Comparison of ENCODE assay signal across 17 cellular contexts in the genomic region with DNA sequence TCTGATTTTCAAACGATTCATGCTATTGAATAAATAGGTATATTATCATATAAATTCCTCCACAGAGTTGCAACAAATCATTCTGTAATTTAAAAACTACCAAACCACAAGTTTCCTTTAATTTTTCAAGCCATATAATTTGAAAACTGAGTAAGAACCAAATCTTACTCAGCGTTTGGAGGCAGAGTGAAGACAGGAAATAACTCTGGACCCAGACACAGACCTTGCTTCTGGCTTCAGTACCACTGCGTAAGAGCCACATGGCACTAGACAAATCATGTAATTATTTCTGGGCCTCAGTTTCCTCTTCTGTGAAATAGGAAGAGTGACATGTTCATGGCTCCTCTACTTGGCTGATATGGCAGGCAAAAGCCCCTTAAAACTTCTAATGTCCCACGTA.
DNase-seq lines count a peak whose midpoint lies in the region; ATAC-seq and TF ChIP-seq lines count a peak whose summit lies in the region.
"Had no signal": no experiment of that assay in that cellular context is flagged by ENCODE, and none has a peak within 500 bp of the region (broad histone marks: within the 10 kb centered on the region; RNA-seq: fewer than 3 reads in every experiment).

No MANE protein-coding gene starts in this region.

- no peaks in the 10 kb centered on the region for H4K20me1 ChIP-seq in H9 (ENCODE audit: control insufficient read depth, insufficient read depth, insufficient read length)

- no peak overlapping the region for H2AFZ ChIP-seq in H9 (ENCODE audit: low read length)

- H2BK15ac ChIP-seq in H9 (ENCODE audit: low read depth, low read length): no peak overlapping the region

- H3T11ph ChIP-seq in H9 (ENCODE audit: low read length): no peak overlapping the region

- no peak overlapping the region for H4K5ac ChIP-seq in H9 (ENCODE audit: insufficient read length, low read depth, low read length)

- H3K4ac ChIP-seq in H9 (ENCODE audit: low read depth, low read length): no peak overlapping the region

- H2BK5ac ChIP-seq in H9 (ENCODE audit: insufficient read length, low read length): no peak overlapping the region

- peak; percentile 75 for ATAC-seq in SK-N-SH treated with all-trans-retinoic acid at 6 μM for 48 hours

- H3K36me3 ChIP-seq in Caco-2 (ENCODE audit: control insufficient read depth, insufficient read depth, low read length): peaks cover 3% of the 10 kb centered on the region

- H3K9me3 Mint-ChIP-seq in Caco-2 (ENCODE audit: unreplicated experiment) (no peaks in the 10 kb centered on the region), osteocyte (ENCODE audit: unreplicated experiment) (no peaks in the 10 kb centered on the region), H9 (no peaks in the 10 kb centered on the region)
- H3K9me3 Mint-ChIP-seq in T-helper 2 cell treated with Interferon-gamma antibody and Interleukin-4, amounts not matched to agents 5 μg/mL and 100 μg/mL, for 36 hours: peaks cover 3% of the 10 kb centered on the region

- no peak for TF ChIP-seq CTCF in Caco-2 (IDR thresholded peaks at IDR 0.05; ENCODE audit: insufficient read depth in 1 of 2, low read depth in 1 of 2, low read length in 1 of 2, severe bottlenecking in 1 of 2, unreplicated experiment in 1 of 2)
- TF ChIP-seq CTCF in osteocyte (IDR thresholded peaks at IDR 0.05): no peak
- TF ChIP-seq CTCF in H9 (conservative IDR thresholded peaks at IDR 0.05): no peak

- DNase-seq in Caco-2 (no peak), fibroblast of peridontal ligament (ENCODE audit: extremely low read depth) (peak; percentile 20), osteocyte (ENCODE audit: extremely low spot score, unreplicated experiment) (no peak), activated gamma-delta T cell (lab: John Stamatoyannopoulos, UW) (no peak), H9 (no peak)
- DNase-seq in activated T-cell treated with anti-CD3 and anti-CD28 coated beads, Interleukin-2, amount 50 U/mL, for 48 hours: no peak
- DNase-seq in T-helper 2 cell treated with Interferon-gamma antibody and Interleukin-4, amounts not matched to agents 5 μg/mL and 100 μg/mL, for 36 hours (ENCODE audit: low spot score): no peak
- DNase-seq: AML-193; H7; NCI-H1105 treated with DMSO at 0.1 percent for 48 hours; NCI-H1694 treated with DMSO at 0.1 percent for 48 hours; NCI-H2107; NCI-H345; NCI-H69; NK-92 treated with Interleukin-12 subunit alpha and Interleukin-12 subunit beta, amount 100 ng/mL, for 24 hours; SIG-M5 had no signal

- no peak overlapping the region for H2BK120ac ChIP-seq in H9 (ENCODE audit: low read depth, low read length, poor library complexity, severe bottlenecking)

- no TSS peak for BruUV-seq in Caco-2 (replicated peaks; lab: Mats Ljungman, UMichigan)

- H3K27me3 Mint-ChIP-seq in Caco-2 (ENCODE audit: insufficient read depth, unreplicated experiment) (no peaks in the 10 kb centered on the region), osteocyte (ENCODE audit: unreplicated experiment) (no peaks in the 10 kb centered on the region), H9 (ENCODE audit: low read depth) (no peaks in the 10 kb centered on the region)
- no peaks in the 10 kb centered on the region for H3K27me3 Mint-ChIP-seq in T-helper 2 cell treated with Interferon-gamma antibody and Interleukin-4, amounts not matched to agents 5 μg/mL and 100 μg/mL, for 36 hours (ENCODE audit: low read depth)

- no peak overlapping the region for H3K18ac ChIP-seq in H9 (ENCODE audit: insufficient read length, low read depth, low read length)

- H3K27me3 ChIP-seq in Caco-2 (replicated peaks; ENCODE audit: control insufficient read depth, insufficient read depth, low read length) (no peaks in the 10 kb centered on the region), H9 (ENCODE audit: insufficient read depth, low read length) (no peaks in the 10 kb centered on the region)

- no peak overlapping the region for H2AK5ac ChIP-seq in H9 (ENCODE audit: insufficient read length, low read length)

- no peak overlapping the region for H3K23ac ChIP-seq in H9 (ENCODE audit: insufficient read length, low read depth, low read length)

- CTCF ChIA-PET in Caco-2 (lab: Charles Lee): no interaction called here

- no peak overlapping the region for H2BK12ac ChIP-seq in H9 (ENCODE audit: insufficient read length, low read depth, low read length)

- POLR2A ChIA-PET in Caco-2 (lab: Charles Lee): interaction anchor here (0.5 kb wide), 1 partner anchor 52 kb away, joined by 3 read pairs; no protein-coding TSS in a partner anchor

- H3K9ac ChIP-seq in H9 (ENCODE audit: extremely low read depth, insufficient read length, low read length): no peak overlapping the region

- peak overlapping the region; percentile 60 for H3K4me3 Mint-ChIP-seq in Caco-2 (ENCODE audit: unreplicated experiment)
- no peak overlapping the region for H3K4me3 Mint-ChIP-seq in osteocyte (ENCODE audit: unreplicated experiment)
- no peak overlapping the region for H3K4me3 Mint-ChIP-seq in H9
- H3K4me3 Mint-ChIP-seq in T-helper 2 cell treated with Interferon-gamma antibody and Interleukin-4, amounts not matched to agents 5 μg/mL and 100 μg/mL, for 36 hours: no peak overlapping the region

- no peak overlapping the region for H3K27ac ChIP-seq in H9 (ENCODE audit: insufficient read length, low read depth, low read length)

- H3K36me3 Mint-ChIP-seq in Caco-2 (ENCODE audit: insufficient read depth, unreplicated experiment): peaks cover 99% of the 10 kb centered on the region
- H3K36me3 Mint-ChIP-seq in osteocyte (ENCODE audit: unreplicated experiment): peaks cover 68% of the 10 kb centered on the region
- peaks cover 2 to 72% (median 44%) of the 10 kb centered on the region in 3 experiments; a peak in 6 of 7 replicates for H3K36me3 Mint-ChIP-seq in H9 (ENCODE audit: insufficient read depth in 1 of 3, low read depth in 3 of 3)
- peaks cover 40% of the 10 kb centered on the region for H3K36me3 Mint-ChIP-seq in T-helper 2 cell treated with Interferon-gamma antibody and Interleukin-4, amounts not matched to agents 5 μg/mL and 100 μg/mL, for 36 hours (ENCODE audit: low read depth)

- intact Hi-C loops in Caco-2 (cut with micrococcal nuclease; ENCODE audit: unreplicated experiment): no loop called here

- no CpG with 5 or more reads among the region's 4 CpGs for WGBS in H9 (ENCODE audit: extremely low coverage, insufficient read length, low lambda C conversion rate)

- H4K8ac ChIP-seq in H9 (replicated peaks; ENCODE audit: insufficient read length, low read depth, low read length): no peak overlapping the region

- H3K4me1 Mint-ChIP-seq in Caco-2 (ENCODE audit: low read depth, unreplicated experiment) (peaks cover 55% of the 10 kb centered on the region), osteocyte (ENCODE audit: unreplicated experiment) (peaks cover 5% of the 10 kb centered on the region), H9 (no peaks in the 10 kb centered on the region)
- H3K4me1 Mint-ChIP-seq in T-helper 2 cell treated with Interferon-gamma antibody and Interleukin-4, amounts not matched to agents 5 μg/mL and 100 μg/mL, for 36 hours (ENCODE audit: low read depth): peaks cover 28% of the 10 kb centered on the region

- H3K23me2 ChIP-seq in H9 (ENCODE audit: insufficient read length, low read depth, low read length, poor library complexity, severe bottlenecking): no peaks in the 10 kb centered on the region

- H3K14ac ChIP-seq in H9 (ENCODE audit: insufficient read depth, low read length): no peak overlapping the region

- H3K4me3 ChIP-seq in Caco-2 (ENCODE audit: low read depth, low read length): no peak overlapping the region

- H4K91ac ChIP-seq in H9 (ENCODE audit: insufficient read length, low read depth, low read length): no peak overlapping the region

- H3K9me3 ChIP-seq in Caco-2: no peaks in the 10 kb centered on the region
- no peaks in the 10 kb centered on the region for H3K9me3 ChIP-seq in H9 (ENCODE audit: control insufficient read depth, low read depth, low read length)

- H3K79me1 ChIP-seq in H9 (ENCODE audit: insufficient read depth, low read depth, low read length, poor library complexity, severe bottlenecking): no peaks in the 10 kb centered on the region

- H3K56ac ChIP-seq in H9 (ENCODE audit: insufficient read length, low read depth, low read length): no peak overlapping the region

- H3K79me2 ChIP-seq in H9 (ENCODE audit: insufficient read depth, low read length): no peaks in the 10 kb centered on the region

- no peak overlapping the region for H3K4me2 ChIP-seq in H9 (ENCODE audit: insufficient read depth, insufficient read length, low read length)

- H3K27ac Mint-ChIP-seq in Caco-2 (ENCODE audit: unreplicated experiment) (peak overlapping the region; percentile 90), osteocyte (ENCODE audit: unreplicated experiment) (peak overlapping the region; percentile 27), H9 (peak overlapping the region in 1 of 3 experiments; percentile 76; a peak in 1 of 7 replicates)
- H3K27ac Mint-ChIP-seq in T-helper 2 cell treated with Interferon-gamma antibody and Interleukin-4, amounts not matched to agents 5 μg/mL and 100 μg/mL, for 36 hours: no peak overlapping the region

- H2BK20ac ChIP-seq in H9 (ENCODE audit: low read depth, low read length, poor library complexity, severe bottlenecking): no peak overlapping the region

- H3K4me1 ChIP-seq in Caco-2 (peaks cover 53% of the 10 kb centered on the region), H9 (ENCODE audit: insufficient read depth, low read length) (no peaks in the 10 kb centered on the region)

TF ChIP-seq in SK-N-SH treated with all-trans-retinoic acid at 6 μM for 48 hours, 23 proteins besides CTCF, POLR2A, EP300 and RAD21 (continues in another document):
- TF ChIP-seq ZNF8 (CRISPR knock-in tag; IDR thresholded peaks at IDR 0.05): no peak
- no peak for TF ChIP-seq ESRRG (CRISPR knock-in tag; IDR thresholded peaks at IDR 0.05)
- no peak for TF ChIP-seq TOX (CRISPR knock-in tag; IDR thresholded peaks at IDR 0.05; ENCODE audit: borderline replicate concordance)
- TF ChIP-seq CSDC2 (CRISPR knock-in tag; IDR thresholded peaks at IDR 0.05): no peak
- no peak for TF ChIP-seq GLIS3 (CRISPR knock-in tag; IDR thresholded peaks at IDR 0.05)
- no peak for TF ChIP-seq TCF4 (CRISPR knock-in tag; IDR thresholded peaks at IDR 0.05; ENCODE audit: borderline replicate concordance)
- TF ChIP-seq ISL1 (CRISPR knock-in tag; IDR thresholded peaks at IDR 0.05): no peak
- TF ChIP-seq ZFP3 (CRISPR knock-in tag; IDR thresholded peaks at IDR 0.05): no peak
- TF ChIP-seq, protein P1, sequence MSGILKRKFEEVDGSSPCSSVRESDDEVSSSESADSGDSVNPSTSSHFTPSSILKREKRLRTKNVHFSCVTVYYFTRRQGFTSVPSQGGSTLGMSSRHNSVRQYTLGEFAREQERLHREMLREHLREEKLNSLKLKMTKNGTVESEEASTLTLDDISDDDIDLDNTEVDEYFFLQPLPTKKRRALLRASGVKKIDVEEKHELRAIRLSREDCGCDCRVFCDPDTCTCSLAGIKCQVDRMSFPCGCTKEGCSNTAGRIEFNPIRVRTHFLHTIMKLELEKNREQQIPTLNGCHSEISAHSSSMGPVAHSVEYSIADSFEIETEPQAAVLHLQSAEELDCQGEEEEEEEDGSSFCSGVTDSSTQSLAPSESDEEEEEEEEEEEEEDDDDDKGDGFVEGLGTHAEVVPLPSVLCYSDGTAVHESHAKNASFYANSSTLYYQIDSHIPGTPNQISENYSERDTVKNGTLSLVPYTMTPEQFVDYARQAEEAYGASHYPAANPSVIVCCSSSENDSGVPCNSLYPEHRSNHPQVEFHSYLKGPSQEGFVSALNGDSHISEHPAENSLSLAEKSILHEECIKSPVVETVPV (CRISPR knock-in tag; IDR thresholded peaks at IDR 0.05): no peak
